Comparison of ENCODE assay signal across 30 cellular contexts in the genomic region with DNA sequence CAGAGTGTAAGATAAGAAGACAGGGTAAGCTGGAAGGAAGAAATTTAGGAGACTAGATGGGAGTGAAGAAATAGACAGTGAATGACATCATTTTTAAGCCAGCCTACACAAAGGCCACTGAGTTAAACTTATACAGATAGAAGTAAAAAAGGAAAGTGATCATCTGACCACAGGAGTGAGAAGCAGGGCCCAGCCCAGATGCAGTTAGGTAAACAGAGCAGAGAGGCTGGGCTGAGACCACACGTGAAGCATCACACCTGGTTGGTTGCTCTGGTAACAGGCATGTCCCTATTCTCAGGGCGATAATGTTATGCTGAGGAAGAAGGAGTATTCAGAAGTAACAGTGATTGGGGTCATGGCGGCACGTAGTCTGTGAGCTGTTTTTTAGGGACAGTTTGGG.
"Had no signal": no experiment of that assay in that cellular context is flagged by ENCODE, and none has a peak within 500 bp of the region (broad histone marks: within the 10 kb centered on the region; RNA-seq: fewer than 3 reads in every experiment).

No MANE protein-coding gene starts in this region.

- H3K36me3 ChIP-seq: adrenal gland, esophagus muscularis mucosa, gastrocnemius medialis, heart left ventricle had no signal

- H3K4me3 ChIP-seq: adrenal gland, body of pancreas, esophagus muscularis mucosa, gastrocnemius medialis, heart left ventricle had no signal

- DNase-seq: activated CD4-positive, alpha-beta memory T cell treated with anti-CD3 and anti-CD28 coated beads for 36 hours; activated CD4-positive, alpha-beta T cell treated with anti-CD3 and anti-CD28 coated beads for 36 hours; activated CD4-positive, alpha-beta T cell treated with anti-CD3 and anti-CD28 coated beads, Interleukin-2, amount 10 ng/mL, durations not matched to agents 24 days and 14 days; activated CD4-positive, CD25-positive, alpha-beta regulatory T cell; activated CD4-positive, CD25-positive, alpha-beta regulatory T cell treated with anti-CD3 and anti-CD28 coated beads, Interleukin-2, amount 50 U/mL, for 72 hours; activated CD8-positive, alpha-beta memory T cell treated with anti-CD3 and anti-CD28 coated beads, Interleukin-2, amount 10 ng/mL, durations not matched to agents 7 days and 5 days; activated CD8-positive, alpha-beta memory T cell treated with anti-CD3 and anti-CD28 coated beads, Interleukin-2, amount 50 U/mL, for 4 hours; activated CD8-positive, alpha-beta T cell treated with anti-CD3 and anti-CD28 coated beads, Interleukin-2, amount 10 ng/mL, durations not matched to agents 7 days and 5 days; activated effector memory CD4-positive, alpha-beta T cell treated with anti-CD3 and anti-CD28 coated beads, Interleukin-2, amount 50 U/mL, for 16 hours; activated naive CD4-positive, alpha-beta T cell treated with anti-CD3 and anti-CD28 coated beads for 36 hours; activated naive CD8-positive, alpha-beta T cell treated with anti-CD3 and anti-CD28 coated beads for 36 hours; activated naive CD8-positive, alpha-beta T cell treated with anti-CD3 and anti-CD28 coated beads, Interleukin-2, amount 50 U/mL, for 24 hours; activated T-cell treated with anti-CD3 and anti-CD28 coated beads, Interleukin-2, amount 50 U/mL, for 1 hour; activated T-cell treated with anti-CD3 and anti-CD28 coated beads, Interleukin-2, amount 50 U/mL, for 48 hours; adrenal gland; amygdala; aorta; body of pancreas; caudate nucleus; cortex of kidney; dermis blood vessel endothelial cell; effector CD4-positive, alpha-beta T cell; effector memory CD8-positive, alpha-beta T cell; erythroblast; foreskin keratinocyte; gastrocnemius medialis; glutamatergic neuron; heart left ventricle had no signal

- H3K27ac ChIP-seq: adrenal gland, body of pancreas, esophagus muscularis mucosa, foreskin keratinocyte, gastrocnemius medialis, heart left ventricle had no signal

- ATAC-seq: activated CD4-positive, alpha-beta T cell treated with anti-CD3 and anti-CD28 coated beads for 36 hours; activated CD8-positive, alpha-beta memory T cell treated with anti-CD3 and anti-CD28 coated beads, Interleukin-2, amount 10 ng/mL, durations not matched to agents 7 days and 5 days; activated CD8-positive, alpha-beta T cell treated with anti-CD3 and anti-CD28 coated beads, Interleukin-2, amount 10 ng/mL, durations not matched to agents 7 days and 5 days; activated naive CD8-positive, alpha-beta T cell treated with anti-CD3 and anti-CD28 coated beads, Interleukin-2, amount 50 U/mL, for 24 hours; body of pancreas; effector memory CD8-positive, alpha-beta T cell; foreskin keratinocyte; gastrocnemius medialis; heart left ventricle had no signal

- H3K9me3 ChIP-seq: adrenal gland, body of pancreas, gastrocnemius medialis had no signal

- FAIRE-seq: colon had no signal

- H3K4me1 ChIP-seq: adrenal gland, body of pancreas, esophagus muscularis mucosa, foreskin keratinocyte, gastrocnemius medialis, heart left ventricle had no signal

- H3K27me3 ChIP-seq: adrenal gland, body of pancreas, esophagus muscularis mucosa, foreskin keratinocyte, gastrocnemius medialis, heart left ventricle had no signal
